Comparison of ENCODE assay signal across 19 cellular contexts in the genomic region with DNA sequence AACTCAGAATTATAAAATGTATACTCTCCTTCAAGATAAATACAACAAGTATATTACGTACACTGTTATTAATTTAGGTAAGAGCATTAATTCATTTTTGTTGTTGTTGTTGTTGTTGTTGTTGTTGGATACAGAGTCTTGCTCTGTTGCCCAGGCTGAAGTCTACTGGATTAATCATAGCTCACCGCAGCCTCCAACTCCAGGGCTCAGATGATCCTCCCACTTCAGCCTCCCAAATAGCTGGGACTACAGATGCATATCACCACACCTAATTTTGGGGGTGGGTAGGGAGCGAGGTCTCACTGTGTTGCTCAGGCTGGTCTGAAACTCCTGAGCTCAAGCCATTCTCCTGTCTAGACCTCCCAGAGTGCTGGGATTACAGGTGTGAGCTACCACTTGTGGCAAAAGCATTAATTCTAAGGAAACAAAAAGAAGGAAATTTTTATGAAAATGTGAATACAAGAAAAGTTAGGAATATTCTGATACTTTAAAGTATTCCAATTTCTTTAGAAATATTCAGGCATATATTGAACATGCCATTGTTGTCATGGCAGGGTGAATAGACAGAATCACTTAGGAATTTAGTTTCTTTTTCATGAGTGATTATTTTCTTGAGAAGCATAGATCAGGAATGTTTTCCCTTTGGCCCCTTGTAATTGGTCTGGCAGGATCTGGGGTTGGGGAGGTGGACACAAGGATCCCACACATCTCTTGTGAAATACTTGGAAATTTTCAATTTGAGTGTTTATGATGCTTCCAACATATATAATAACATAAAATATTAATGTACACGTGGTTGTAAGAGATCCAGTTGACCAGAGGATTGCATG.
A peak's percentile ranks its signal among the peaks of the same experiment; 100 is the strongest.
DNase-seq lines count a peak whose midpoint lies in the region; ATAC-seq and TF ChIP-seq lines count a peak whose summit lies in the region.
"Had no signal": no experiment of that assay in that cellular context is flagged by ENCODE, and none has a peak within 500 bp of the region (broad histone marks: within the 10 kb centered on the region; RNA-seq: fewer than 3 reads in every experiment).

No MANE protein-coding gene starts in this region.

- H3K9me3 ChIP-seq in heart left ventricle (no peaks in the 10 kb centered on the region), esophagus muscularis mucosa (no peaks in the 10 kb centered on the region), osteoblast (ENCODE audit: low read depth, low read length) (no peaks in the 10 kb centered on the region), uterus (no peaks in the 10 kb centered on the region), Karpas-422 (ENCODE audit: low read length) (no peaks in the 10 kb centered on the region)
- H3K9me3 ChIP-seq: colonic mucosa had no signal

- no peak for ATAC-seq in heart left ventricle
- ATAC-seq in Right ventricle myocardium inferior = no peak
- ATAC-seq: activated CD4-positive, alpha-beta T cell treated with anti-CD3 and anti-CD28 coated beads for 36 hours; activated naive CD8-positive, alpha-beta T cell treated with anti-CD3 and anti-CD28 coated beads, Interleukin-2, amount 50 U/mL, for 24 hours had no signal

- H3K79me2 ChIP-seq in osteoblast (ENCODE audit: insufficient read depth, low read length) (peaks cover 98% of the 10 kb centered on the region), Karpas-422 (ENCODE audit: low read length) (no peaks in the 10 kb centered on the region)

- 76 to 81% (median 79%) methylated on average over 4 of the region's 4 CpGs for WGBS in heart left ventricle, 4 donors
- 75% methylated on average over 4 of the region's 4 CpGs for WGBS in esophagus muscularis mucosa

- peaks cover 56% of the 10 kb centered on the region for H4K20me1 ChIP-seq in osteoblast (ENCODE audit: insufficient read depth, low read length)
- H4K20me1 ChIP-seq in Karpas-422 (ENCODE audit: insufficient read depth, low read depth, low read length) = peaks cover 6% of the 10 kb centered on the region; the same call in 1 of the 2 replicates

- no peak overlapping the region for H3K4me3 ChIP-seq in heart left ventricle
- no peak overlapping the region for H3K4me3 ChIP-seq in esophagus muscularis mucosa
- no peak overlapping the region for H3K4me3 ChIP-seq in osteoblast (ENCODE audit: insufficient read depth, low read length)
- H3K4me3 ChIP-seq in uterus = no peak overlapping the region
- H3K4me3 ChIP-seq in Karpas-422 (ENCODE audit: low read length) = no peak overlapping the region
- H3K4me3 ChIP-seq: colonic mucosa had no signal

- TF ChIP-seq CTCF in heart left ventricle (IDR thresholded peaks at IDR 0.05) (no peak), esophagus muscularis mucosa (IDR thresholded peaks at IDR 0.05) (no peak), osteoblast (IDR thresholded peaks at IDR 0.05; ENCODE audit: extremely low read depth, low read depth, low read length) (no peak), uterus (IDR thresholded peaks at IDR 0.05) (no peak)

- intact Hi-C loops in heart left ventricle (cut with DNase I) = no loop called here
- intact Hi-C loops in Right ventricle myocardium inferior (cut with DNase I) = no loop called here
- intact Hi-C loops in esophagus muscularis mucosa (cut with DNase I) = no loop called here
- intact Hi-C loops in uterus (cut with DNase I; ENCODE audit: low total_unique reads) = no loop called here

- H3K4me2 ChIP-seq in osteoblast (ENCODE audit: insufficient read depth, low read length) (peak overlapping the region; percentile 77), Karpas-422 (ENCODE audit: low read depth, low read length, poor library complexity, severe bottlenecking) (no peak overlapping the region)

- no peak overlapping the region for H3K9ac ChIP-seq in Karpas-422 (ENCODE audit: low read length)

- H3K27me3 ChIP-seq in heart left ventricle (no peaks in the 10 kb centered on the region), esophagus muscularis mucosa (no peaks in the 10 kb centered on the region), osteoblast (ENCODE audit: insufficient read depth, low read length) (no peaks in the 10 kb centered on the region), uterus (no peaks in the 10 kb centered on the region), Karpas-422 (ENCODE audit: low read length) (no peaks in the 10 kb centered on the region)
- H3K27me3 ChIP-seq: colonic mucosa had no signal

- H3K27ac ChIP-seq in heart left ventricle (peak overlapping the region in 8 of 12 donors; percentile 8 to 86 (median 75)), esophagus muscularis mucosa (replicated peaks in 1 of 4) (peak overlapping the region; percentile 86 to 95 (median 87)), osteoblast (ENCODE audit: low read depth, low read length) (peak overlapping the region; percentile 94), uterus (peak overlapping the region; percentile 23 to 96), Karpas-422 (ENCODE audit: low read length) (no peak overlapping the region)
- H3K27ac ChIP-seq: HL-60 had no signal

- no peak for TF ChIP-seq EP300 in esophagus muscularis mucosa (IDR thresholded peaks at IDR 0.05)

- H3K4me1 ChIP-seq in heart left ventricle = peaks cover 7 to 99% (median 81%) of the 10 kb centered on the region in 12 donors
- H3K4me1 ChIP-seq in esophagus muscularis mucosa = peaks cover 90 to 99% (median 97%) of the 10 kb centered on the region in 4 donors
- peaks cover 67% of the 10 kb centered on the region for H3K4me1 ChIP-seq in osteoblast (ENCODE audit: insufficient read depth, low read length)
- peaks cover 3 to 7% of the 10 kb centered on the region in 2 donors for H3K4me1 ChIP-seq in uterus
- H3K4me1 ChIP-seq in Karpas-422 (ENCODE audit: low read length) = peaks cover 3% of the 10 kb centered on the region
- H3K4me1 ChIP-seq: colonic mucosa had no signal

- peaks cover 0 to 16% (median 0%) of the 10 kb centered on the region in 9 donors for H3K36me3 ChIP-seq in heart left ventricle
- H3K36me3 ChIP-seq in esophagus muscularis mucosa = no peaks in the 10 kb centered on the region
- H3K36me3 ChIP-seq in osteoblast (ENCODE audit: insufficient read depth, low read length) = peaks cover 18% of the 10 kb centered on the region
- no peaks in the 10 kb centered on the region for H3K36me3 ChIP-seq in uterus
- no peaks in the 10 kb centered on the region for H3K36me3 ChIP-seq in Karpas-422 (ENCODE audit: insufficient read depth, low read length)
- H3K36me3 ChIP-seq: colonic mucosa had no signal

- H3K9me2 ChIP-seq in Karpas-422 (replicated peaks; ENCODE audit: insufficient read depth, low read length) = no peaks in the 10 kb centered on the region

- TF ChIP-seq POLR2A in heart left ventricle (IDR thresholded peaks at IDR 0.05) = no peak
- TF ChIP-seq POLR2A in esophagus muscularis mucosa (IDR thresholded peaks at IDR 0.05; ENCODE audit: low read depth) = no peak
- TF ChIP-seq POLR2A in uterus (IDR thresholded peaks at IDR 0.05) = no peak

- H2AFZ ChIP-seq in osteoblast (ENCODE audit: low read length) (no peak overlapping the region), Karpas-422 (ENCODE audit: low read length) (no peak overlapping the region)

- DNase-seq in heart left ventricle = no peak
- DNase-seq in Right ventricle myocardium inferior (ENCODE audit: missing footprints) = no peak
- no peak for DNase-seq in esophagus muscularis mucosa (ENCODE audit: extremely low spot score)
- no peak for DNase-seq in osteoblast (ENCODE audit: insufficient read length, low spot score, missing footprints)
- no peak for DNase-seq in uterus
- no peak for DNase-seq in stimulated activated CD4-positive, alpha-beta T cell treated with anti-CD3 and anti-CD28 coated beads, Interleukin-12 subunit alpha, Interleukin-12 subunit beta, amount 100 ng/mL, for 4 hours
- no peak for DNase-seq in NOMO-1 treated with DMSO at 0.1 percent for 48 hours (lab: John Stamatoyannopoulos, UW; ENCODE audit: unreplicated experiment)
- no peak for DNase-seq in Karpas-422
- DNase-seq: activated CD4-positive, alpha-beta T cell treated with anti-CD3 and anti-CD28 coated beads for 36 hours; activated naive CD8-positive, alpha-beta T cell treated with anti-CD3 and anti-CD28 coated beads, Interleukin-2, amount 50 U/mL, for 24 hours; activated T-cell treated with anti-CD3 and anti-CD28 coated beads, Interleukin-2, amount 50 U/mL, for 1 hour; colonic mucosa; foreskin melanocyte; H9; Kasumi-1; NCI-H187; NCI-H526; stimulated activated naive CD4-positive, alpha-beta T cell had no signal
